ENCODE assay signal across 17 cellular contexts in genomic region chr9:131872006-131872405, GRCh38.
DNase-seq lines count a peak whose midpoint lies in the region; ATAC-seq, FAIRE-seq and TF ChIP-seq lines count a peak whose summit lies in the region.
"Had no signal": no experiment of that assay in that cellular context is flagged by ENCODE, and none has a peak within 500 bp of the region (broad histone marks: within the 10 kb centered on the region; RNA-seq: fewer than 3 reads in every experiment).

No MANE protein-coding gene starts in this region.

- peaks cover 4% of the 10 kb centered on the region for H3K36me3 Mint-ChIP-seq in nephron progenitor cell (ENCODE audit: low read depth)

- H3K56ac ChIP-seq in IMR-90 (ENCODE audit: extremely low read depth, insufficient read depth, low read length): no peak overlapping the region

- no peak overlapping the region for H2AK5ac ChIP-seq in IMR-90 (ENCODE audit: low read depth, low read length)

- no peak overlapping the region for H3K14ac ChIP-seq in IMR-90 (replicated peaks; ENCODE audit: low read depth, low read length)

- no peak overlapping the region for H2AK9ac ChIP-seq in IMR-90 (replicated peaks; ENCODE audit: low read depth, low read length, poor library complexity)

- no peak overlapping the region for H2AFZ ChIP-seq in IMR-90 (replicated peaks; ENCODE audit: low read length, poor library complexity)

- dilution Hi-C loops in IMR-90 (cut with HindIII; ENCODE audit: low sequenced_read_pairs, unreplicated experiment): no loop called here

- H3K9me3 ChIP-seq in IMR-90 (ENCODE audit: control insufficient read depth, insufficient read depth, low read length): no peaks in the 10 kb centered on the region
- H3K9me3 ChIP-seq in prostate gland: no peaks in the 10 kb centered on the region
- H3K9me3 ChIP-seq: left ventricle myocardium inferior had no signal

- CTCF ChIA-PET in BJ (lab: Yijun Ruan, JAX) (no interaction called here), IMR-90 (lab: Yijun Ruan, JAX) (no interaction called here)

- no peak overlapping the region for H4K5ac ChIP-seq in IMR-90 (ENCODE audit: low read depth, low read length)

- POLR2A ChIA-PET in BJ (lab: Charles Lee): no interaction called here
- POLR2A ChIA-PET in IMR-90 (lab: Charles Lee; ENCODE audit: unreplicated experiment): no interaction called here

- H3K9ac ChIP-seq in IMR-90 (ENCODE audit: low read depth, low read length): no peak overlapping the region

- peaks cover 13% of the 10 kb centered on the region for H3K9me1 ChIP-seq in IMR-90 (ENCODE audit: insufficient read depth, low read length)

- 100% methylated on average over 2 of the region's 15 CpGs; no CpG with 5 or more reads in 1 of the 2 experiments for WGBS in IMR-90 (ENCODE audit: extremely low coverage in 2 of 2, insufficient read length in 1 of 2), 2 experiments
- 91% methylated on average over 15 of the region's 15 CpGs for WGBS in prostate gland

- no peak overlapping the region for H4K91ac ChIP-seq in IMR-90 (ENCODE audit: insufficient read depth, low read depth, low read length)

- H3K27me3 ChIP-seq in BJ (ENCODE audit: control insufficient read depth, insufficient read depth, low read length) (no peaks in the 10 kb centered on the region), IMR-90 (ENCODE audit: control insufficient read depth, insufficient read depth, low read length) (no peaks in the 10 kb centered on the region), prostate gland (replicated peaks; ENCODE audit: insufficient read depth) (no peaks in the 10 kb centered on the region)

- no peak overlapping the region for H3K4me3 ChIP-seq in BJ (ENCODE audit: low read depth, low read length)
- no peak overlapping the region for H3K4me3 ChIP-seq in IMR-90 (ENCODE audit: insufficient read depth, low read depth, low read length)
- no peak overlapping the region for H3K4me3 ChIP-seq in choroid plexus epithelial cell (ENCODE audit: low read depth, low read length)
- H3K4me3 ChIP-seq in prostate gland: no peak overlapping the region
- H3K4me3 ChIP-seq: left ventricle myocardium inferior had no signal

- no peak overlapping the region for H3K23ac ChIP-seq in IMR-90 (ENCODE audit: low read depth, low read length)

- no peak overlapping the region for H4K8ac ChIP-seq in IMR-90 (ENCODE audit: low read depth in 2 of 2, low read length in 2 of 2)

- H3K18ac ChIP-seq in IMR-90 (ENCODE audit: low read depth, low read length): no peak overlapping the region

- DNase-seq in BJ (ENCODE audit: low read depth) (no peak), IMR-90 (no peak), choroid plexus epithelial cell (ENCODE audit: low read depth) (no peak), nephron progenitor cell (no peak), RCC 7860 (ENCODE audit: low spot score) (no peak), DMS114 treated with DMSO at 0.1 percent for 48 hours (lab: John Stamatoyannopoulos, UW; ENCODE audit: unreplicated experiment) (no peak), prostate gland (ENCODE audit: low spot score) (no peak)
- DNase-seq in activated CD4-positive, alpha-beta T cell treated with anti-CD3 and anti-CD28 coated beads for 1 hour: no peak
- DNase-seq: central memory CD4-positive, alpha-beta T cell; left ventricle myocardium inferior; MV-4-11; naive thymus-derived CD8-positive, alpha-beta T cell; NCI-H2227 treated with DMSO at 0.1 percent for 48 hours; right cardiac atrium; stimulated activated CD4-positive, alpha-beta T cell treated with anti-CD3 and anti-CD28 coated beads, Interleukin-4, amount 100 ng/mL, for 1 hour had no signal

- no peak overlapping the region for H2BK120ac ChIP-seq in IMR-90 (ENCODE audit: low read depth, low read length)

- intact Hi-C loops in IMR-90 (cut with micrococcal nuclease): no loop called here
- intact Hi-C loops in prostate gland (cut with DNase I): no loop called here

- H3K4me1 ChIP-seq in IMR-90 (ENCODE audit: control insufficient read depth, insufficient read depth, low read length) (peaks cover 8% of the 10 kb centered on the region), prostate gland (replicated peaks) (no peaks in the 10 kb centered on the region)
- H3K4me1 ChIP-seq: left ventricle myocardium inferior had no signal

- BruUV-seq in IMR-90 (replicated peaks; lab: Mats Ljungman, UMichigan): no TSS peak

- no peak overlapping the region for H3K27ac Mint-ChIP-seq in nephron progenitor cell
- H3K27ac Mint-ChIP-seq: activated naive CD8-positive, alpha-beta T cell; naive thymus-derived CD8-positive, alpha-beta T cell had no signal

- H3K27ac ChIP-seq in IMR-90 (ENCODE audit: insufficient read depth, low read length): no peak overlapping the region
- no peak overlapping the region for H3K27ac ChIP-seq in prostate gland
- H3K27ac ChIP-seq: left ventricle myocardium inferior had no signal

- peak; percentile 35; the same call in 1 of the 2 replicates for TF ChIP-seq CTCF in BJ (IDR thresholded peaks at IDR 0.05; ENCODE audit: insufficient read depth, low read depth, low read length)
- 0 out of 2 replicates have a peak, but pooled peaks have one; percentile 13 for TF ChIP-seq CTCF in IMR-90 (conservative IDR thresholded peaks at IDR 0.05; ENCODE audit: low read depth, low read length)
- TF ChIP-seq CTCF in choroid plexus epithelial cell (conservative IDR thresholded peaks at IDR 0.05; ENCODE audit: low read depth, low read length): peak; percentile 45
- peak; percentile 21 for TF ChIP-seq CTCF in nephron progenitor cell (IDR thresholded peaks at IDR 0.05)
- TF ChIP-seq CTCF in prostate gland (IDR thresholded peaks at IDR 0.05): no peak

- peaks cover 33% of the 10 kb centered on the region for H3K4me1 Mint-ChIP-seq in nephron progenitor cell

- H3K9me3 Mint-ChIP-seq in nephron progenitor cell: no peaks in the 10 kb centered on the region
- H3K9me3 Mint-ChIP-seq: naive thymus-derived CD8-positive, alpha-beta T cell had no signal

- no peak for TF ChIP-seq RAD21 in IMR-90 (IDR thresholded peaks at IDR 0.05; ENCODE audit: low read length)

- H3K4me3 Mint-ChIP-seq in nephron progenitor cell: no peak overlapping the region
- H3K4me3 Mint-ChIP-seq: activated naive CD8-positive, alpha-beta T cell; naive thymus-derived CD8-positive, alpha-beta T cell had no signal

- H2BK5ac ChIP-seq in IMR-90 (ENCODE audit: low read depth, low read length, poor library complexity, severe bottlenecking): no peak overlapping the region

- H3K4ac ChIP-seq in IMR-90 (ENCODE audit: low read depth, low read length): no peak overlapping the region

- no peak overlapping the region for H3K4me2 ChIP-seq in IMR-90 (ENCODE audit: low read depth, low read length)

- H3K79me1 ChIP-seq in IMR-90 (ENCODE audit: low read depth in 1 of 2, low read length in 2 of 2): peaks cover 0 to 8% of the 10 kb centered on the region in 2 experiments; a peak in 1 of 4 replicates

- TF ChIP-seq POLR2A in IMR-90 (IDR thresholded peaks at IDR 0.05; ENCODE audit: low read depth, low read length) (no peak), prostate gland (IDR thresholded peaks at IDR 0.05) (no peak)

- H3K27me3 Mint-ChIP-seq in nephron progenitor cell (ENCODE audit: low read depth, poor library complexity): peaks cover 6% of the 10 kb centered on the region
- H3K27me3 Mint-ChIP-seq: activated naive CD8-positive, alpha-beta T cell; naive thymus-derived CD8-positive, alpha-beta T cell had no signal

- H3K36me3 ChIP-seq in BJ (ENCODE audit: control insufficient read depth, insufficient read depth, low read length): no peaks in the 10 kb centered on the region; the same call in 1 of the 2 replicates
- H3K36me3 ChIP-seq in IMR-90 (ENCODE audit: control insufficient read depth, insufficient read depth, low read length): no peaks in the 10 kb centered on the region
- no peaks in the 10 kb centered on the region for H3K36me3 ChIP-seq in prostate gland
- H3K36me3 ChIP-seq: left ventricle myocardium inferior had no signal

- H2BK15ac ChIP-seq in IMR-90 (ENCODE audit: low read depth, low read length): no peak overlapping the region

- no peak overlapping the region for H2BK20ac ChIP-seq in IMR-90 (ENCODE audit: low read depth, low read length)

- in situ Hi-C loops in IMR-90 (cut with MboI; ENCODE audit: low sequenced_read_pairs): no loop called here

- H4K20me1 ChIP-seq in IMR-90 (ENCODE audit: insufficient read depth, low read length): peaks cover 15% of the 10 kb centered on the region; the same call in 1 of the 2 replicates

- no peak for FAIRE-seq in RCC 7860 (lab: Jason Lieb, UNC)
- FAIRE-seq: H54 had no signal

- ATAC-seq in IMR-90 (ENCODE audit: low read depth): no peak
- ATAC-seq: naive thymus-derived CD8-positive, alpha-beta T cell; right cardiac atrium had no signal

TF ChIP-seq in IMR-90, 13 proteins besides CTCF, POLR2A, EP300 and RAD21:
- no peak for TF ChIP-seq CHD1 (IDR thresholded peaks at IDR 0.05; ENCODE audit: low read depth, low read length)
- no peak for TF ChIP-seq USF2 (IDR thresholded peaks at IDR 0.05; ENCODE audit: low read depth, low read length)
- TF ChIP-seq RCOR1 (IDR thresholded peaks at IDR 0.05; ENCODE audit: insufficient replicate concordance, low read length): no peak
- no peak for TF ChIP-seq RFX5 (IDR thresholded peaks at IDR 0.05; ENCODE audit: low read depth, low read length)

Comparison
In these comparisons a context has a peak if more than half of its experiments do, and no peak if none do; other contexts are left out.
1. CTCF ChIP-seq: peak in BJ (single experiment), IMR-90 (single experiment), choroid plexus epithelial cell (single experiment) and nephron progenitor cell (single experiment); none in prostate gland (0 of 4).